13 cellular contexts compared by ENCODE assay signal in the genomic region with DNA sequence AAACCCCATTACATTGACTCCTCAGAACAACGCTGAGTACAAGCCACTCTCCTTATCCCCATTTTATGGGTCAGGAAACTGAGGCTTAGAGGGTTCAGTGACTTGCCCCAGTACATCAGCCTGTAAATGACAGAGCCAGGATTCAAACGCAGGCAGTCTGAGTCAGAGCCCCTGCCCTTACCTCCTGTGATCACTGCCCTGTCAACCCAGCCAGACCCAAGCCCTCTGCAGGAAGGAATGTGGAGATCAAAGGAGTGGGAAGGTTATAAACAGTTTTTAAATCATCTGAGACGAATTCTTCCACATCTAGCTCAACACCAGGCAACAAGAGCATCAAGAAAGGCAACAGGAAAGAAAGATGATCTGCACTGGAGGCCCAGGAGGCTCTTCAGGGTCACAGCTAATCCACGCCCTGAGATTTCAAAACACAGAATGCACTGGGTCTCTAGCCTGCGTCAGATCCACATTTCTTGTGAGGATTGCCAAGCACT. TPM values are rescaled to one million over a fixed set of nuclear protein-coding genes. Genes with fewer than 3 reads are reported as not detected.
DNase-seq lines count a peak whose midpoint lies in the region; ATAC-seq, FAIRE-seq and TF ChIP-seq lines count a peak whose summit lies in the region.
"Had no signal": no experiment of that assay in that cellular context is flagged by ENCODE, and none has a peak within 500 bp of the region (broad histone marks: within the 10 kb centered on the region; RNA-seq: fewer than 3 reads in every experiment).

No MANE protein-coding gene starts in this region.

- in situ Hi-C loops in K562 (cut with MboI) = no loop called here

- H3K79me2 ChIP-seq in K562 (ENCODE audit: control insufficient read depth, insufficient read depth, low read length) (peaks cover 92% of the 10 kb centered on the region), keratinocyte (ENCODE audit: control insufficient read depth, insufficient read depth, low read length) (no peaks in the 10 kb centered on the region)

- H3K9me3 Mint-ChIP-seq in activated CD4-positive, alpha-beta memory T cell treated with anti-CD3 and anti-CD28 coated beads, Interleukin-2, amount 10 ng/mL, durations not matched to agents 7 days and 5 days = no peaks in the 10 kb centered on the region

- H3K4me3 Mint-ChIP-seq in activated CD4-positive, alpha-beta memory T cell treated with anti-CD3 and anti-CD28 coated beads, Interleukin-2, amount 10 ng/mL, durations not matched to agents 7 days and 5 days = no peak overlapping the region

- TF ChIP-seq EP300 in K562 (IDR thresholded peaks at IDR 0.05; ENCODE audit: low read length) = no peak

- H3K9me1 ChIP-seq in K562 (ENCODE audit: control insufficient read depth, insufficient read depth, low read length) (no peaks in the 10 kb centered on the region), keratinocyte (ENCODE audit: control insufficient read depth, extremely low read depth, insufficient read depth, low read length) (no peaks in the 10 kb centered on the region)

- H4K20me1 ChIP-seq in K562 (replicated peaks; ENCODE audit: control insufficient read depth, insufficient read depth, low read length) (no peaks in the 10 kb centered on the region; the same call in 1 of the 2 replicates), keratinocyte (ENCODE audit: control insufficient read depth, extremely low read depth, insufficient read depth, low read length) (no peaks in the 10 kb centered on the region)
- H4K20me1 ChIP-seq: BLaER1 treated with 17β-estradiol and CSF1 and Interleukin-3, amounts not matched to agents 10 nM and 100 nM had no signal

- no peaks in the 10 kb centered on the region for H3K4me1 Mint-ChIP-seq in activated CD4-positive, alpha-beta memory T cell treated with anti-CD3 and anti-CD28 coated beads, Interleukin-2, amount 10 ng/mL, durations not matched to agents 7 days and 5 days

- dilution Hi-C loops in keratinocyte (cut with MboI; ENCODE audit: extremely low pct_ligation_motif_present, low sequenced_read_pairs) = no loop called here

- TF ChIP-seq CTCF in K562 (IDR thresholded peaks at IDR 0.05 in 2 of 3, conservative IDR thresholded peaks at IDR 0.05 in 1 of 3; ENCODE audit: insufficient read depth in 2 of 3, low read depth in 1 of 3, low read length in 3 of 3) (peak; percentile 43 to 61 (median 47)), keratinocyte (optimal IDR thresholded peaks at IDR 0.05 in 1 of 3, IDR thresholded peaks at IDR 0.05 in 1 of 3, conservative IDR thresholded peaks at IDR 0.05 in 1 of 3; ENCODE audit: extremely low read depth in 1 of 3, insufficient read depth in 2 of 3, low read length in 3 of 3) (peak; percentile 56 to 70 (median 69)), colonic mucosa (IDR thresholded peaks at IDR 0.05) (no peak)

- WGBS in K562 (ENCODE audit: insufficient coverage, low coverage, missing lambda C conversion rate) = 3% methylated on average over 5 of the region's 5 CpGs

- peak; percentile 64 for DNase-seq in A172 (ENCODE audit: low spot score)
- peak; percentile 45 for DNase-seq in HT-29 (ENCODE audit: low spot score)
- DNase-seq in K562 (ENCODE audit: extremely low read depth in 1 of 4, low spot score in 3 of 4) = peak; percentile 55 to 77 (median 62)
- DNase-seq in keratinocyte (ENCODE audit: low read depth, low spot score) = peak; percentile 9
- no peak for DNase-seq in substantia nigra (lab: John Stamatoyannopoulos, UW)
- DNase-seq in activated gamma-delta T cell treated with Interleukin-2 at 50 U/mL for 16 hours = no peak
- DNase-seq in colonic mucosa = no peak
- DNase-seq in activated CD4-positive, alpha-beta memory T cell treated with anti-CD3 and anti-CD28 coated beads, Interleukin-2, amount 10 ng/mL, durations not matched to agents 7 days and 5 days = no peak
- DNase-seq: body of pancreas; KG1; stimulated activated naive CD8-positive, alpha-beta T cell treated with anti-CD3 and anti-CD28 coated beads, Interleukin-15, Interleukin-2, amounts not matched to agents 100 U/mL and 50 U/mL, for 24 hours; T-helper 9 cell had no signal

- POLR2A ChIA-PET in K562 (lab: Yijun Ruan, JAX) = interaction anchor here (0.6 to 2.1 kb wide), 8 partner anchors 11 to 117 kb away, joined by 3 to 10 read pairs (median 4); partner anchors contain the start of gene SPTB
- POLR2A ChIA-PET in activated CD4-positive, alpha-beta memory T cell treated with anti-CD3 and anti-CD28 coated beads, Interleukin-2, amount 10 ng/mL, durations not matched to agents 7 days and 5 days (lab: Charles Lee) = no interaction called here

- peak overlapping the region; percentile 57 for H2AFZ ChIP-seq in K562 (ENCODE audit: low read depth, low read length)
- no peak overlapping the region for H2AFZ ChIP-seq in keratinocyte (ENCODE audit: control insufficient read depth, low read length)

- CTCF ChIA-PET in K562 (lab: Yijun Ruan, JAX; ENCODE audit: low intra/inter-chr PET ratio) = no interaction called here
- CTCF ChIA-PET in activated CD4-positive, alpha-beta memory T cell treated with anti-CD3 and anti-CD28 coated beads, Interleukin-2, amount 10 ng/mL, durations not matched to agents 7 days and 5 days (lab: Charles Lee) = interaction anchor here (1.0 kb wide), 1 partner anchor 17 kb away, joined by 3 read pairs; no protein-coding TSS in a partner anchor

- H3K9me3 ChIP-seq in K562 (replicated peaks; ENCODE audit: control insufficient read depth, insufficient read depth, low read depth, low read length) (no peaks in the 10 kb centered on the region), keratinocyte (ENCODE audit: control insufficient read depth, low read depth, low read length) (no peaks in the 10 kb centered on the region), colonic mucosa (no peaks in the 10 kb centered on the region)
- H3K9me3 ChIP-seq: BLaER1 treated with 17β-estradiol and CSF1 and Interleukin-3, amounts not matched to agents 10 nM and 100 nM; body of pancreas had no signal

- H3K36me3 ChIP-seq in K562 (ENCODE audit: control insufficient read depth, insufficient read depth, low read length) (peaks cover 6% of the 10 kb centered on the region; the same call in 1 of the 3 replicates), keratinocyte (ENCODE audit: control insufficient read depth in 2 of 2, extremely low read depth in 1 of 2, insufficient read depth in 2 of 2, low read length in 2 of 2) (no peaks in the 10 kb centered on the region), colonic mucosa (no peaks in the 10 kb centered on the region)
- H3K36me3 ChIP-seq: BLaER1 treated with 17β-estradiol and CSF1 and Interleukin-3, amounts not matched to agents 10 nM and 100 nM had no signal

- H3K4me2 ChIP-seq in K562 (ENCODE audit: insufficient read depth, low read length) (peak overlapping the region; percentile 81), keratinocyte (ENCODE audit: control insufficient read depth, extremely low read depth, insufficient read depth, low read depth, low read length) (no peak overlapping the region)
- H3K4me2 ChIP-seq: BLaER1 treated with 17β-estradiol and CSF1 and Interleukin-3, amounts not matched to agents 10 nM and 100 nM had no signal

- H3K27me3 ChIP-seq in K562 (ENCODE audit: control insufficient read depth in 2 of 2, insufficient read depth in 2 of 2, low read length in 2 of 2) (no peaks in the 10 kb centered on the region), keratinocyte (ENCODE audit: control insufficient read depth, extremely low read depth, insufficient read depth, low read length) (peaks cover 44% of the 10 kb centered on the region), colonic mucosa (no peaks in the 10 kb centered on the region)
- H3K27me3 ChIP-seq: BLaER1 treated with 17β-estradiol and CSF1 and Interleukin-3, amounts not matched to agents 10 nM and 100 nM; body of pancreas had no signal

- no peak for TF ChIP-seq POLR2A in K562 (conservative IDR thresholded peaks at IDR 0.05)

- H3K27me3 Mint-ChIP-seq in activated CD4-positive, alpha-beta memory T cell treated with anti-CD3 and anti-CD28 coated beads, Interleukin-2, amount 10 ng/mL, durations not matched to agents 7 days and 5 days = peaks cover 64% of the 10 kb centered on the region

- peak overlapping the region; percentile 86 for H3K27ac ChIP-seq in K562 (ENCODE audit: extremely low read depth, low read depth, low read length)
- H3K27ac ChIP-seq in keratinocyte (ENCODE audit: control insufficient read depth, insufficient read depth, low read length) = no peak overlapping the region
- H3K27ac ChIP-seq in substantia nigra (ENCODE audit: low read depth, low read length, poor library complexity, severe bottlenecking) = no peak overlapping the region
- H3K27ac ChIP-seq in colonic mucosa = no peak overlapping the region
- H3K27ac ChIP-seq: BLaER1 treated with 17β-estradiol and CSF1 and Interleukin-3, amounts not matched to agents 10 nM and 100 nM; body of pancreas had no signal

- 0 out of 4 replicates have a peak, but pooled peaks of 1 of the 2 experiments have one; percentile 21 for TF ChIP-seq RAD21 in K562 (CRISPR knock-in tag; conservative IDR thresholded peaks at IDR 0.05 in 1 of 2, IDR thresholded peaks at IDR 0.05 in 1 of 2)

- no peak overlapping the region for H3K27ac Mint-ChIP-seq in activated CD4-positive, alpha-beta memory T cell treated with anti-CD3 and anti-CD28 coated beads, Interleukin-2, amount 10 ng/mL, durations not matched to agents 7 days and 5 days

- H3K36me3 Mint-ChIP-seq in activated CD4-positive, alpha-beta memory T cell treated with anti-CD3 and anti-CD28 coated beads, Interleukin-2, amount 10 ng/mL, durations not matched to agents 7 days and 5 days (ENCODE audit: low read depth) = no peaks in the 10 kb centered on the region

- ATAC-seq in K562 = peak; percentile 73
- ATAC-seq: body of pancreas; stimulated activated naive CD8-positive, alpha-beta T cell treated with anti-CD3 and anti-CD28 coated beads, Interleukin-15, Interleukin-2, amounts not matched to agents 100 U/mL and 50 U/mL, for 24 hours had no signal

- peak overlapping the region; percentile 2; the same call in 1 of the 2 replicates for H3K4me3 ChIP-seq in K562
- no peak overlapping the region for H3K4me3 ChIP-seq in keratinocyte (ENCODE audit: control insufficient read depth in 2 of 3, extremely low read depth in 1 of 3, insufficient read depth in 2 of 3, low read depth in 1 of 3, low read length in 3 of 3)
- H3K4me3 ChIP-seq in colonic mucosa = no peak overlapping the region
- H3K4me3 ChIP-seq: BLaER1 treated with 17β-estradiol and CSF1 and Interleukin-3, amounts not matched to agents 10 nM and 100 nM; body of pancreas had no signal

- no TSS peak for BruUV-seq in K562 (replicated peaks; lab: Mats Ljungman, UMichigan)

- FAIRE-seq in K562 (lab: Jason Lieb, UNC) (no peak), keratinocyte (lab: Jason Lieb, UNC) (no peak)

- H3K9ac ChIP-seq in K562 (ENCODE audit: insufficient read depth in 1 of 2, low read depth in 2 of 2, low read length in 2 of 2) (peak overlapping the region; percentile 54 to 69; a peak in 3 of 4 replicates), keratinocyte (ENCODE audit: control insufficient read depth, extremely low read depth, insufficient read depth, low read length) (no peak overlapping the region), colonic mucosa (ENCODE audit: low read depth in 2 of 2, low read length in 2 of 2) (no peak overlapping the region)
- H3K9ac ChIP-seq: BLaER1 treated with 17β-estradiol and CSF1 and Interleukin-3, amounts not matched to agents 10 nM and 100 nM had no signal

- intact Hi-C loops in K562 (cut with micrococcal nuclease) (no loop called here), colonic mucosa (cut with DNase I) (no loop called here)

- H3K4me1 ChIP-seq in K562 (replicated peaks in 1 of 2; ENCODE audit: control insufficient read depth in 2 of 2, insufficient read depth in 2 of 2, low read length in 2 of 2) (peaks cover 10 to 63% of the 10 kb centered on the region in 2 experiments; a peak in 3 of 5 replicates), keratinocyte (ENCODE audit: control insufficient read depth, extremely low read depth, insufficient read depth, low read length) (peaks cover 2% of the 10 kb centered on the region), colonic mucosa (no peaks in the 10 kb centered on the region)
- H3K4me1 ChIP-seq: BLaER1 treated with 17β-estradiol and CSF1 and Interleukin-3, amounts not matched to agents 10 nM and 100 nM; body of pancreas had no signal

RNA-seq across cellular contexts. Expression of gene SPTB, which starts 38.5 kb away (rescaled TPM):
- 1.9 and 2.0 TPM in 2 replicates for total RNA-seq in A172 (2014; rRNA removed; shearing (Covaris generic))
- under 0.01 and 0.03 TPM in 2 replicates for total RNA-seq in HT-29 (2014; rRNA removed; shearing (Covaris generic))
- 29.4 and 47.6 TPM in 2 replicates for total RNA-seq in K562 (2011; cell fraction: chromatin; rRNA removed; ENCODE audit: low replicate concordance)
- 23.7 and 29.7 TPM in 2 replicates for total RNA-seq in K562 (2011; cell fraction: nucleolus; rRNA removed)
- 21.8 and 28.9 TPM in 2 replicates for total RNA-seq in K562 (2011; cell fraction: nucleoplasm; rRNA removed)
- total RNA-seq in K562 (2014; rRNA removed) (32.9 and 35.4 TPM in 2 replicates), K562 (2014; rRNA removed; fragmentation: Illumina TruSeq; extraction: Trizol) (9.5 and 11.7 TPM in 2 replicates), K562 (2015; rRNA removed; fragmentation: Illumina TruSeq; extraction: Trizol) (10.1 and 11.3 TPM in 2 replicates), K562 (2021) (40.1 and 45.9 TPM in 2 replicates), colonic mucosa (under 1 TPM; 0.42 to 0.52 TPM)
- polyA plus RNA-seq in K562 (2011; rRNA removed) (2.0 and 2.8 TPM in 2 replicates), K562 (2014; fragmentation: Illumina TruSeq; extraction: Trizol) (19.1 and 23.1 TPM in 2 replicates), K562 (2014; fragmentation: Nextera tagmentation; extraction: Ambion mirVana) (under 1 TPM; 0.21 to 0.28 TPM), K562 (2014; rRNA removed) (16.9 and 17.1 TPM in 2 replicates), keratinocyte (0.02 to 0.09 TPM in 2 of 3 replicates, not detected in the other)
- polyA plus RNA-seq in K562 (2011; cell fraction: cytosol; rRNA removed) = 2.5 and 4.3 TPM in 2 replicates
- 5.0 and 12.3 TPM in 2 replicates for polyA plus RNA-seq in K562 (2011; cell fraction: nucleus; rRNA removed)
- 9.6 and 21.1 TPM in 2 replicates for polyA plus RNA-seq in K562 (2012)
- 3.7 and 6.3 TPM in 2 replicates for polyA minus RNA-seq in K562 (2011; rRNA and poly(A)+ RNA removed)
- polyA minus RNA-seq in K562 (2011; cell fraction: cytosol; rRNA and poly(A)+ RNA removed) = 15.0 and 16.0 TPM in 2 replicates
- polyA minus RNA-seq in K562 (2011; cell fraction: nucleus; rRNA and poly(A)+ RNA removed) = 4.1 and 4.7 TPM in 2 replicates
- polyA plus RNA-seq in keratinocyte (2011; ENCODE audit: low read depth) = not detected
- under 0.01 TPM in 1 of 2 replicates, not detected in the other for polyA plus RNA-seq in keratinocyte (2011; cell fraction: cytosol; rRNA removed)
- 0.05 and 0.06 TPM in 2 replicates for polyA plus RNA-seq in keratinocyte (2011; cell fraction: nucleus; rRNA removed)
- 0.30 and 0.69 TPM in 2 replicates for polyA plus RNA-seq in keratinocyte (2012; ENCODE audit: low replicate concordance)
- 0.13 to 0.95 TPM in 2 of 3 replicates, not detected in the other for polyA minus RNA-seq in keratinocyte
- not detected for polyA minus RNA-seq in keratinocyte (2011; cell fraction: cytosol; rRNA and poly(A)+ RNA removed)
- 0.11 and 0.16 TPM in 2 replicates for polyA minus RNA-seq in keratinocyte (2011; cell fraction: nucleus; rRNA and poly(A)+ RNA removed)
- under 1 TPM; 0.08 to 0.10 TPM for total RNA-seq in activated CD4-positive, alpha-beta memory T cell treated with anti-CD3 and anti-CD28 coated beads, Interleukin-2, amount 10 ng/mL, durations not matched to agents 7 days and 5 days

Comparison
In these comparisons a context has a peak if more than half of its experiments do, and no peak if none do; other contexts are left out.
1. DNase-seq: peak in A172 (single experiment), HT-29 (single experiment), K562 (4 of 4) and keratinocyte (single experiment); none in substantia nigra (0 of 49), activated gamma-delta T cell treated with Interleukin-2 at 50 U/mL for 16 hours (single experiment), colonic mucosa (single experiment) and activated CD4-positive, alpha-beta memory T cell treated with anti-CD3 and anti-CD28 coated beads, Interleukin-2, amount 10 ng/mL, durations not matched to agents 7 days and 5 days (single experiment).
2. H3K9ac ChIP-seq: peak in K562 (2 of 2); none in keratinocyte (single experiment) and colonic mucosa (0 of 2).